ENCODE assay signal across 8 cellular contexts in the genomic region with DNA sequence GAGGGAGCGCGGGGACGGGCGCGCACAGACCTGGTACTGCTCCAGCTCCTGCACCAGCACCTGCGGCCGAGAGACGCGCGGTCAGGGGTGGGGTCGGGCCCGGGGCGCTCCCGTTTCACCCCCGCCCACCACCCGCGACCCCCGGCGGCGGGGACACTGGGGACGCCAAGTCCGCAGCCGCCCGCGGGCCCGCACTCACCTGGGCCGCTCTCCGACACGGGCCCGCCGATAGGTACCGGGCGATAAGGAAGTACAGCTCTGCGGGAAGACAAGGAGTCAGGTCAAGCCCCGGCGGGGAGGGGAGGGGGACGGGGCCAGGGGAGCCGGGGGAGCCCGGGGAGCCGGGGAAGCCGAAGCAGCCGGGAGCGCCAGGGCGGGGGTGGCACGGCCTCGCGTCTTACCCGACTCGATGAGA. TPM values are rescaled to one million over a fixed set of nuclear protein-coding genes. Genes with fewer than 3 reads are reported as not detected.
DNase-seq lines count a peak whose midpoint lies in the region; ATAC-seq, FAIRE-seq and TF ChIP-seq lines count a peak whose summit lies in the region.

No MANE protein-coding gene starts in this region.

- peak overlapping the region; percentile 79 for H2AFZ ChIP-seq in parathyroid adenoma

- TF ChIP-seq CTCF in BE2C (IDR thresholded peaks at IDR 0.05; ENCODE audit: low read depth, low read length) (no peak), HL-60 (IDR thresholded peaks at IDR 0.05; ENCODE audit: insufficient read depth, low read length) (no peak), foreskin keratinocyte (conservative IDR thresholded peaks at IDR 0.05) (no peak), parathyroid adenoma (IDR thresholded peaks at IDR 0.05) (no peak)

- peaks cover 5% of the 10 kb centered on the region for H3K27me3 Mint-ChIP-seq in activated CD8-positive, alpha-beta T cell treated with anti-CD3 and anti-CD28 coated beads, Interleukin-2, amount 10 ng/mL, durations not matched to agents 7 days and 5 days (ENCODE audit: low read depth)

- DNase-seq in BE2C = peak; percentile 34
- DNase-seq in GM19239 (ENCODE audit: insufficient read length, low spot score) = peak; percentile 21
- DNase-seq in HL-60 (ENCODE audit: low read depth in 1 of 2, low spot score in 1 of 2) = peak; percentile 47 to 55
- peak; percentile 27 for DNase-seq in activated CD8-positive, alpha-beta T cell treated with anti-CD3 and anti-CD28 coated beads, Interleukin-2, amount 10 ng/mL, durations not matched to agents 7 days and 5 days
- DNase-seq in foreskin keratinocyte = no peak
- no peak for DNase-seq in erythroblast (lab: John Stamatoyannopoulos, UW)
- no peak for DNase-seq in NCI-H69 (lab: John Stamatoyannopoulos, UW)

- no peaks in the 10 kb centered on the region for H3K27me3 ChIP-seq in BE2C
- H3K27me3 ChIP-seq in HL-60 (ENCODE audit: insufficient read depth, poor library complexity, severe bottlenecking) = no peaks in the 10 kb centered on the region
- no peaks in the 10 kb centered on the region for H3K27me3 ChIP-seq in foreskin keratinocyte
- H3K27me3 ChIP-seq in parathyroid adenoma (ENCODE audit: control insufficient read depth, insufficient read depth, low read length) = no peaks in the 10 kb centered on the region

- peaks cover 16% of the 10 kb centered on the region for H3K79me2 ChIP-seq in parathyroid adenoma

- peak; percentile 23 for ATAC-seq in activated CD8-positive, alpha-beta T cell treated with anti-CD3 and anti-CD28 coated beads, Interleukin-2, amount 10 ng/mL, durations not matched to agents 7 days and 5 days
- ATAC-seq in foreskin keratinocyte = peak; percentile 10

- H3K4me3 Mint-ChIP-seq in activated CD8-positive, alpha-beta T cell treated with anti-CD3 and anti-CD28 coated beads, Interleukin-2, amount 10 ng/mL, durations not matched to agents 7 days and 5 days = peak overlapping the region; percentile 78

- peak overlapping the region; percentile 83 for H3K4me3 ChIP-seq in BE2C (ENCODE audit: low read depth, low read length)
- peak overlapping the region; percentile 66 for H3K4me3 ChIP-seq in HL-60 (replicated peaks; ENCODE audit: insufficient read depth, low read length)
- peak overlapping the region; percentile 67 for H3K4me3 ChIP-seq in parathyroid adenoma (ENCODE audit: low read depth, low read length)

- H3K4me2 ChIP-seq in parathyroid adenoma (ENCODE audit: low read length) = peak overlapping the region; percentile 100

- peak overlapping the region; percentile 96 for H3K27ac ChIP-seq in HL-60 (replicated peaks)
- peak overlapping the region; percentile 95 for H3K27ac ChIP-seq in foreskin keratinocyte
- peak overlapping the region; percentile 93 for H3K27ac ChIP-seq in parathyroid adenoma

- CTCF ChIA-PET in activated CD8-positive, alpha-beta T cell treated with anti-CD3 and anti-CD28 coated beads, Interleukin-2, amount 10 ng/mL, durations not matched to agents 7 days and 5 days (lab: Charles Lee) = interaction anchor here (1.2 to 2.7 kb wide), 2 partner anchors 12 to 36 kb away, joined by 3 to 9 read pairs; partner anchors contain the start of gene HMGN1

- POLR2A ChIA-PET in activated CD8-positive, alpha-beta T cell treated with anti-CD3 and anti-CD28 coated beads, Interleukin-2, amount 10 ng/mL, durations not matched to agents 7 days and 5 days (lab: Charles Lee) = interaction anchor here (1.2 to 4.6 kb wide), 7 partner anchors 12 to 129 kb away, joined by 4 to 77 read pairs (median 12); partner anchors contain the start of genes HMGN1 and PSMG1

- H3K36me3 Mint-ChIP-seq in activated CD8-positive, alpha-beta T cell treated with anti-CD3 and anti-CD28 coated beads, Interleukin-2, amount 10 ng/mL, durations not matched to agents 7 days and 5 days (ENCODE audit: low read depth) = peaks cover 26% of the 10 kb centered on the region

- peaks cover 34% of the 10 kb centered on the region for H3K4me1 Mint-ChIP-seq in activated CD8-positive, alpha-beta T cell treated with anti-CD3 and anti-CD28 coated beads, Interleukin-2, amount 10 ng/mL, durations not matched to agents 7 days and 5 days (ENCODE audit: low read depth)

- H3K9ac ChIP-seq in parathyroid adenoma = peak overlapping the region; percentile 28

- H3K9me3 ChIP-seq in BE2C = no peaks in the 10 kb centered on the region
- H3K9me3 ChIP-seq in parathyroid adenoma (ENCODE audit: control insufficient read depth, low read length) = no peaks in the 10 kb centered on the region

- no peak for TF ChIP-seq POLR2A in erythroblast (IDR thresholded peaks at IDR 0.05; ENCODE audit: low read length)

- no peak for FAIRE-seq in GM19239 (lab: Jason Lieb, UNC)

- H3K4me1 ChIP-seq in BE2C (peaks cover 3% of the 10 kb centered on the region; the same call in 1 of the 2 replicates), foreskin keratinocyte (peaks cover 27% of the 10 kb centered on the region), parathyroid adenoma (peaks cover 6% of the 10 kb centered on the region)

- H3K36me3 ChIP-seq in BE2C (peaks cover 22% of the 10 kb centered on the region), parathyroid adenoma (ENCODE audit: control insufficient read depth, insufficient read depth, low read length) (no peaks in the 10 kb centered on the region)

- no peaks in the 10 kb centered on the region for H3K9me3 Mint-ChIP-seq in activated CD8-positive, alpha-beta T cell treated with anti-CD3 and anti-CD28 coated beads, Interleukin-2, amount 10 ng/mL, durations not matched to agents 7 days and 5 days (ENCODE audit: insufficient read depth)

- H3K27ac Mint-ChIP-seq in activated CD8-positive, alpha-beta T cell treated with anti-CD3 and anti-CD28 coated beads, Interleukin-2, amount 10 ng/mL, durations not matched to agents 7 days and 5 days = peak overlapping the region; percentile 95

RNA-seq across cellular contexts. Expression of gene BRWD1, which starts 0.4 kb away (rescaled TPM):
- 15.8 TPM for polyA plus RNA-seq in BE2C (2012; ENCODE audit: insufficient read depth, insufficient read length, low read depth)
- total RNA-seq in activated CD8-positive, alpha-beta T cell treated with anti-CD3 and anti-CD28 coated beads, Interleukin-2, amount 10 ng/mL, durations not matched to agents 7 days and 5 days = 10 to 100 TPM; 31.9 to 36.0 TPM
- total RNA-seq in foreskin keratinocyte = 18.5 and 19.2 TPM in 2 replicates
- polyA plus RNA-seq in foreskin keratinocyte = 4.9 and 5.0 TPM in 2 replicates

RNA-seq across cellular contexts. Expression of gene HMGN1, which starts 35.8 kb away (rescaled TPM):
- polyA plus RNA-seq in BE2C (2012; ENCODE audit: insufficient read depth, insufficient read length, low read depth) = 281 TPM
- total RNA-seq in activated CD8-positive, alpha-beta T cell treated with anti-CD3 and anti-CD28 coated beads, Interleukin-2, amount 10 ng/mL, durations not matched to agents 7 days and 5 days = 100 to 1,000 TPM; 380 to 409 TPM
- total RNA-seq in foreskin keratinocyte = 358 and 397 TPM in 2 replicates
- polyA plus RNA-seq in foreskin keratinocyte = 341 and 410 TPM in 2 replicates

Comparison
In these comparisons a context has a peak if more than half of its experiments do, and no peak if none do; other contexts are left out.
1. DNase-seq: peak in BE2C (single experiment), GM19239 (single experiment), HL-60 (2 of 2) and activated CD8-positive, alpha-beta T cell treated with anti-CD3 and anti-CD28 coated beads, Interleukin-2, amount 10 ng/mL, durations not matched to agents 7 days and 5 days (single experiment); none in foreskin keratinocyte (0 of 2), erythroblast (0 of 2) and NCI-H69 (single experiment).
2. Peak in every context shown above with its lines, with median percentiles within 50 percentile points of each other: H3K4me3 ChIP-seq and H3K27ac ChIP-seq.